In the genomic region with DNA sequence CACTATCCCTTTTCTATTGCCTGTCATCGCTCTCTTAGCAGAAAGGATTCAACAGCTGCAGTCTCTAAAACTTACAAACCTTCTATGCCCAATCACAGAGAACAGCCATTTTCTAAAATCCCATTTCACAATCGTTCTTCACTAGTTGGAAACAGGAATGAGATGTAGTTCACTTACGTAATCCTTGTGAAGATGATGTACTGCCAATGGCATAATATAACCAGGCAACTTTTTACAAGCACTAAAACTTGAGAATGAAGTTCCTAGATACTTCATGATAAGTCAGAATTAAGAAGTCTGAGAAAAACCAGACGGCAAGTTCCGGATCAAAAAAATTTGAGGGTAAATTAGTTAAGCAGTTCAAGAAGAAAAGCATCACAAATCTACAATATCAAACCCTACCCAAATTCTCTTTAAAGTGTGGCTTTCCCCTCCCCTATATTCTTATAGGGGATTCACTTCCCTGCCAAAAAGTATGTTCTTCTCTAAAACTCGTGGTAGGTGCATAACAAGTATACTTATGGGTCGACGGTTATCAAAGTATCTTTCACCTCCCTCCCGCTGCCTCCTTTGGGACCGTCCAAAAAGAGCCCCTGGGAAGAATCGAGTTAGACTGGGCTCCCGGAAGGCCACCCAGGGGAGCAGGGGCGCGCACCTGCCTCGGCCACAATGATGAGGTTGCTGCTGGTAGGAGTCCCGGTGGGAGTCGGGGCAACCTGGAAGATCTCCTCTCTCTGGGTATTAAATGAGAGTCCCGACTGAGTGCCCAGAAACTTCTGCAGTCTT, we compare ENCODE assay signal across 8 cellular contexts. TPM values are rescaled to one million over a fixed set of nuclear protein-coding genes. Genes with fewer than 3 reads are reported as not detected.
DNase-seq lines count a peak whose midpoint lies in the region; ATAC-seq and TF ChIP-seq lines count a peak whose summit lies in the region.

No MANE protein-coding gene starts in this region.

- BruUV-seq in OCI-LY7 (replicated peaks; lab: Mats Ljungman, UMichigan) = no TSS peak

- H3K4me1 ChIP-seq in OCI-LY7 (ENCODE audit: insufficient read depth, low read length, poor library complexity, severe bottlenecking) (peaks cover 40% of the 10 kb centered on the region), endocrine pancreas (ENCODE audit: control insufficient read depth, insufficient read depth, low read length) (peaks cover 20% of the 10 kb centered on the region)

- TF ChIP-seq CTCF in 22Rv1 (IDR thresholded peaks at IDR 0.05) = no peak
- TF ChIP-seq CTCF in OCI-LY7 (conservative IDR thresholded peaks at IDR 0.05; ENCODE audit: low read length) = no peak

- peak; percentile 4 for ATAC-seq in GM18505 (IDR thresholded peaks at IDR 0.05; ENCODE audit: unreplicated experiment)
- peak; percentile 3 for ATAC-seq in HG02973 (IDR thresholded peaks at IDR 0.05; ENCODE audit: unreplicated experiment)
- ATAC-seq in naive B cell (ENCODE audit: low read depth in 2 of 2) = no peak

- H3K36me3 ChIP-seq in OCI-LY7 (ENCODE audit: insufficient read depth, low read length) = peaks cover 37% of the 10 kb centered on the region
- no peaks in the 10 kb centered on the region for H3K36me3 ChIP-seq in endocrine pancreas (ENCODE audit: control insufficient read depth, insufficient read depth, low read length)

- peak overlapping the region; percentile 99 for H3K9ac ChIP-seq in endocrine pancreas (ENCODE audit: control insufficient read depth, insufficient read depth, low read length)

- peak overlapping the region; percentile 94 for H3K4me3 ChIP-seq in OCI-LY7 (ENCODE audit: low read depth, low read length, poor library complexity, severe bottlenecking)
- peak overlapping the region; percentile 98 for H3K4me3 ChIP-seq in endocrine pancreas (ENCODE audit: control insufficient read depth, insufficient read depth, low read length)

- peak overlapping the region; percentile 89 to 99 (median 98) for H3K4me3 Mint-ChIP-seq in naive B cell

- peak overlapping the region; percentile 76; the same call in 1 of the 2 replicates for H2AFZ ChIP-seq in OCI-LY7 (ENCODE audit: low read length)

- H3K4me2 ChIP-seq in OCI-LY7 (ENCODE audit: low read length) = peak overlapping the region; percentile 76

- POLR2A ChIA-PET in OCI-LY7 (lab: Charles Lee) = no interaction called here

- H3K27me3 ChIP-seq in endocrine pancreas (ENCODE audit: control insufficient read depth, insufficient read depth, low read length) = no peaks in the 10 kb centered on the region

- H3K27ac ChIP-seq in 22Rv1 = peak overlapping the region; percentile 79
- H3K27ac ChIP-seq in OCI-LY7 (ENCODE audit: low read depth, low read length, poor library complexity, severe bottlenecking) = peak overlapping the region; percentile 54

- peaks cover 4% of the 10 kb centered on the region in 2 donors for H3K36me3 Mint-ChIP-seq in naive B cell

- H3K9me3 ChIP-seq in OCI-LY7 (ENCODE audit: low read length) = no peaks in the 10 kb centered on the region
- no peaks in the 10 kb centered on the region for H3K9me3 ChIP-seq in endocrine pancreas (ENCODE audit: control insufficient read depth, low read length)

- peaks cover 0 to 2% (median 0%) of the 10 kb centered on the region in 7 donors for H3K9me3 Mint-ChIP-seq in naive B cell

- DNase-seq in OCI-LY7 (ENCODE audit: low spot score) (peak; percentile 54), naive B cell (no peak)
- no peak for DNase-seq in stimulated activated CD4-positive, alpha-beta T cell treated with anti-CD3 and anti-CD28 coated beads, Interleukin-15, amount 100 ng/mL, for 24 hours
- no peak for DNase-seq in stimulated activated CD4-positive, alpha-beta T cell treated with anti-CD3 and anti-CD28 coated beads, Interleukin-12 subunit alpha, Interleukin-12 subunit beta, amount 100 ng/mL, for 4 hours

- peak overlapping the region; percentile 90 to 96 (median 95) for H3K27ac Mint-ChIP-seq in naive B cell

- no peaks in the 10 kb centered on the region for H3K27me3 Mint-ChIP-seq in naive B cell

- H3K4me1 Mint-ChIP-seq in naive B cell = peaks cover 41 to 52% (median 43%) of the 10 kb centered on the region in 3 donors

- CTCF ChIA-PET in OCI-LY7 (lab: Charles Lee; ENCODE audit: unreplicated experiment) = no interaction called here

- H4K20me1 ChIP-seq in OCI-LY7 (ENCODE audit: insufficient read depth, low read length) = peaks cover 26% of the 10 kb centered on the region; the same call in 1 of the 2 replicates

- intact Hi-C loops in OCI-LY7 (cut with micrococcal nuclease; ENCODE audit: unreplicated experiment) = no loop called here

- peaks cover 55% of the 10 kb centered on the region for H3K79me2 ChIP-seq in OCI-LY7 (ENCODE audit: insufficient read depth, low read depth, low read length)

- no peaks in the 10 kb centered on the region for H3K9me2 ChIP-seq in OCI-LY7 (ENCODE audit: insufficient read depth, low read length)

- TF ChIP-seq POLR2A in GM18505 (IDR thresholded peaks at IDR 0.05; ENCODE audit: borderline replicate concordance, extremely low read depth, insufficient read depth, insufficient read length) = no peak

RNA-seq across cellular contexts. Expression of a gene that starts 0.7 kb away (rescaled TPM):
- 26.4 and 26.6 TPM in 2 replicates for total RNA-seq in OCI-LY7 (2014; rRNA removed; shearing (Covaris generic))
- total RNA-seq in OCI-LY7 (2022) = 20.4 and 21.0 TPM in 2 replicates
- 1 to 10 TPM in 5 of 6 donors, not detected in 1; 3.7 to 7.7 (median 3.8) TPM for polyA plus RNA-seq in naive B cell (ENCODE audit: low read depth in 6 of 6)

RNA-seq across cellular contexts. Expression of a gene that starts 55.8 kb away (rescaled TPM):
- 6.4 and 10.3 TPM in 2 replicates for total RNA-seq in OCI-LY7 (2014; rRNA removed; shearing (Covaris generic))
- 6.0 and 6.5 TPM in 2 replicates for total RNA-seq in OCI-LY7 (2022)
- 10 to 100 TPM in 3 of 6 donors, 1 to 10 TPM in 3; 6.3 to 18.7 (median 9.3) TPM for polyA plus RNA-seq in naive B cell (ENCODE audit: low read depth in 6 of 6)

RNA-seq across cellular contexts. Expression of a gene that starts 56.1 kb away (rescaled TPM):
- 42.1 and 51.1 TPM in 2 replicates for total RNA-seq in OCI-LY7 (2014; rRNA removed; shearing (Covaris generic))
- 44.8 and 49.5 TPM in 2 replicates for total RNA-seq in OCI-LY7 (2022)
- polyA plus RNA-seq in naive B cell (ENCODE audit: low read depth in 6 of 6) = 10 to 100 TPM; 20.3 to 55.5 (median 41.7) TPM

Comparison
In these comparisons a context has a peak if more than half of its experiments do, and no peak if none do; other contexts are left out.
1. ATAC-seq: peak in GM18505 (single experiment) and HG02973 (single experiment); none in naive B cell (0 of 2).